Comparison of ENCODE assay signal across 9 cellular contexts in the genomic region with DNA sequence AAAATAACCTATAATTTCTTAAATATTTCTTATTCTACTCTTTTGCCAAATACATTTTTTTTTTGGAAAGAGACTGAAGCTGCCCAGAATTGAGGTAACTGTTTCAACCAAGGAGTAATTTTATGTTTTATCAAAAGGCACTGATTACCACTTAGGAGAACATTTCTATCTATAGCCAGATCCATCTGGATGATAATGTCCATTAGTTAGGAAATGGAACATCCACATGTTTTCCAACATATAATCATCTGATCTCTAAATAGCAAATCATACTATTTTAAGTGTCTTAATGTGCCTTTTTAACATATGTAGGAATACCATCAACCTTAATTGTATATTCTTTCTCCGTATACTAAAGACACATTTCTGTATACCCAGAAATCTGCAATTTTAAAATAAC.
"Had no signal": no experiment of that assay in that cellular context is flagged by ENCODE, and none has a peak within 500 bp of the region (broad histone marks: within the 10 kb centered on the region; RNA-seq: fewer than 3 reads in every experiment).

No MANE protein-coding gene starts in this region.

- FAIRE-seq: H1, HepG2 had no signal

- ATAC-seq: GM23338, HCT116, HepG2 had no signal

- H3K36me3 ChIP-seq: HAP-1 had no signal

- H3K4me3 ChIP-seq: GM23338, HAP-1 had no signal

- DNase-seq: H7, HFFc6, KBM-7 had no signal

- H3K4me2 ChIP-seq: GM23338 had no signal

- H2AFZ ChIP-seq: GM23338 had no signal

- H3K27ac ChIP-seq: HL-60 had no signal

- H3K4me1 ChIP-seq: HAP-1 had no signal

- H3K9me3 ChIP-seq: HAP-1 had no signal
